In the genomic region with DNA sequence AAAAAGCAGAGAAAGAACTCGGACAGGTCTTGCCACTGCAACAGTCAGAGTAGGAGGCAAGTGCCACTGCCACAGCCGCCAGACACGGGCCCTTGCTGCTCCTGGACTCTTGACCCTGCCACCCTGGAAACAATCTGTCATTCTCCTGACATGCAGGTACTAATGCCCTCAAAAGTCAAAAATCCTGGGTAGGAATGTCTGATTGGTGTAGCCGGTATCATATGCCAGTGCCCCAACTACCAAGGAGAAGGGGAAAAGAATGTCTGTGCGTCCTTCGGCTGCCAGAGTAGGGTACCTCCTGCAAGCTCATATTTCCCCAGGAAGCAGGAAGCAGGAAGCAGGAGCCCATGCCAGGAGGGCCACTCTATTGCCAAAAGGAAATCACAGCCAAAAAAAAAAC, we compare ENCODE assay signal across 22 cellular contexts. TPM values are rescaled to one million over a fixed set of nuclear protein-coding genes. Genes with fewer than 3 reads are reported as not detected.
DNase-seq lines count a peak whose midpoint lies in the region; ATAC-seq and TF ChIP-seq lines count a peak whose summit lies in the region.
"Had no signal": no experiment of that assay in that cellular context is flagged by ENCODE, and none has a peak within 500 bp of the region (broad histone marks: within the 10 kb centered on the region; RNA-seq: fewer than 3 reads in every experiment).

No MANE protein-coding gene starts in this region.

- no peaks in the 10 kb centered on the region for H3K36me3 ChIP-seq in Caco-2 (ENCODE audit: control insufficient read depth, insufficient read depth, low read length)
- H3K36me3 ChIP-seq in mesenchymal stem cell (ENCODE audit: control insufficient read depth in 1 of 2, insufficient read depth in 2 of 2, low read depth in 1 of 2, low read length in 2 of 2): no peaks in the 10 kb centered on the region
- H3K36me3 ChIP-seq: gastrocnemius medialis had no signal

- H2AK5ac ChIP-seq in mesenchymal stem cell (ENCODE audit: low read length, severe bottlenecking): peak overlapping the region; percentile 96

- H3K4me1 Mint-ChIP-seq in Caco-2 (ENCODE audit: low read depth, unreplicated experiment): peaks cover 44% of the 10 kb centered on the region
- peaks cover 15% of the 10 kb centered on the region for H3K4me1 Mint-ChIP-seq in activated CD8-positive, alpha-beta memory T cell treated with anti-CD3 and anti-CD28 coated beads, Interleukin-2, amount 10 ng/mL, durations not matched to agents 7 days and 5 days
- H3K4me1 Mint-ChIP-seq: activated naive CD8-positive, alpha-beta T cell treated with anti-CD3 and anti-CD28 coated beads, Interleukin-2, amount 10 ng/mL, durations not matched to agents 7 days and 5 days; naive B cell; stimulated activated naive B cell treated with anti-CD40 and anti-IgM and Interleukin-4, amounts not matched to agents 10 μg/mL and 1 μg/mL and 100 μg/mL, for 72 hours had no signal

- peak overlapping the region; percentile 85 for H3K27ac Mint-ChIP-seq in Caco-2 (ENCODE audit: unreplicated experiment)
- no peak overlapping the region for H3K27ac Mint-ChIP-seq in activated CD8-positive, alpha-beta memory T cell treated with anti-CD3 and anti-CD28 coated beads, Interleukin-2, amount 10 ng/mL, durations not matched to agents 7 days and 5 days
- H3K27ac Mint-ChIP-seq: activated CD4-positive, alpha-beta memory T cell treated with anti-CD3 and anti-CD28 coated beads, Interleukin-2, amount 10 ng/mL, durations not matched to agents 7 days and 5 days; activated naive CD8-positive, alpha-beta T cell treated with anti-CD3 and anti-CD28 coated beads, Interleukin-2, amount 10 ng/mL, durations not matched to agents 7 days and 5 days; memory B cell; stimulated activated naive B cell treated with anti-CD40 and anti-IgM and Interleukin-4, amounts not matched to agents 10 μg/mL and 1 μg/mL and 100 μg/mL, for 72 hours had no signal

- peaks cover 19% of the 10 kb centered on the region for H3K9me3 Mint-ChIP-seq in Caco-2 (ENCODE audit: unreplicated experiment)
- H3K9me3 Mint-ChIP-seq in activated CD8-positive, alpha-beta memory T cell treated with anti-CD3 and anti-CD28 coated beads, Interleukin-2, amount 10 ng/mL, durations not matched to agents 7 days and 5 days (ENCODE audit: low read depth): peaks cover 6% of the 10 kb centered on the region
- H3K9me3 Mint-ChIP-seq: activated CD4-positive, alpha-beta memory T cell treated with anti-CD3 and anti-CD28 coated beads, Interleukin-2, amount 10 ng/mL, durations not matched to agents 7 days and 5 days; activated naive CD8-positive, alpha-beta T cell treated with anti-CD3 and anti-CD28 coated beads, Interleukin-2, amount 10 ng/mL, durations not matched to agents 7 days and 5 days; memory B cell; stimulated activated naive B cell treated with anti-CD40 and anti-IgM and Interleukin-4, amounts not matched to agents 10 μg/mL and 1 μg/mL and 100 μg/mL, for 72 hours had no signal

- peak overlapping the region; percentile 64 for H2BK120ac ChIP-seq in mesenchymal stem cell (ENCODE audit: low read depth, low read length)

- POLR2A ChIA-PET in Caco-2 (lab: Charles Lee): no interaction called here

- intact Hi-C loops in Caco-2 (cut with micrococcal nuclease; ENCODE audit: unreplicated experiment): no loop called here

- H3K27ac ChIP-seq in mesenchymal stem cell (ENCODE audit: low read length, poor library complexity, severe bottlenecking): no peak overlapping the region
- H3K27ac ChIP-seq: gastrocnemius medialis had no signal

- peaks cover 12% of the 10 kb centered on the region for H3K36me3 Mint-ChIP-seq in Caco-2 (ENCODE audit: insufficient read depth, unreplicated experiment)
- H3K36me3 Mint-ChIP-seq in activated CD8-positive, alpha-beta memory T cell treated with anti-CD3 and anti-CD28 coated beads, Interleukin-2, amount 10 ng/mL, durations not matched to agents 7 days and 5 days: peaks cover 3% of the 10 kb centered on the region
- H3K36me3 Mint-ChIP-seq: activated naive CD8-positive, alpha-beta T cell treated with anti-CD3 and anti-CD28 coated beads, Interleukin-2, amount 10 ng/mL, durations not matched to agents 7 days and 5 days; naive B cell; stimulated activated naive B cell treated with anti-CD40 and anti-IgM and Interleukin-4, amounts not matched to agents 10 μg/mL and 1 μg/mL and 100 μg/mL, for 72 hours had no signal

- H2BK5ac ChIP-seq in mesenchymal stem cell (ENCODE audit: low read depth, low read length, poor library complexity, severe bottlenecking): no peak overlapping the region

- H3K79me1 ChIP-seq in mesenchymal stem cell (replicated peaks; ENCODE audit: low read length, poor library complexity, severe bottlenecking): peaks cover 2% of the 10 kb centered on the region

- peak overlapping the region; percentile 76 for H4K8ac ChIP-seq in mesenchymal stem cell (ENCODE audit: low read length)

- BruUV-seq in Caco-2 (replicated peaks; lab: Mats Ljungman, UMichigan): no TSS peak

- no peak overlapping the region for H3K9ac ChIP-seq in mesenchymal stem cell (ENCODE audit: low read length)

- H3K4ac ChIP-seq in mesenchymal stem cell (ENCODE audit: low read depth in 1 of 2, low read length in 2 of 2): peak overlapping the region; percentile 35 to 89

- H3K18ac ChIP-seq in mesenchymal stem cell (ENCODE audit: low read depth in 1 of 2, low read length in 2 of 2): peak overlapping the region; percentile 64 to 85

- 93% methylated on average over 3 of the region's 6 CpGs for WGBS in mesenchymal stem cell

- H3K4me1 ChIP-seq in Caco-2 (peaks cover 49% of the 10 kb centered on the region), mesenchymal stem cell (ENCODE audit: control insufficient read depth, insufficient read depth, low read depth, low read length) (peaks cover 11% of the 10 kb centered on the region)

- H4K91ac ChIP-seq in mesenchymal stem cell (ENCODE audit: low read length): no peak overlapping the region

- H3K4me3 ChIP-seq in Caco-2 (ENCODE audit: low read depth, low read length): no peak overlapping the region
- H3K4me3 ChIP-seq in LNCaP clone FGC (ENCODE audit: low read depth, low read length): no peak overlapping the region
- no peak overlapping the region for H3K4me3 ChIP-seq in mesenchymal stem cell (ENCODE audit: insufficient read depth in 1 of 2, low read depth in 1 of 2, low read length in 2 of 2)
- H3K4me3 ChIP-seq: gastrocnemius medialis, GM12878 had no signal

- no peak overlapping the region for H3K4me3 Mint-ChIP-seq in Caco-2 (ENCODE audit: unreplicated experiment)
- no peak overlapping the region for H3K4me3 Mint-ChIP-seq in activated CD8-positive, alpha-beta memory T cell treated with anti-CD3 and anti-CD28 coated beads, Interleukin-2, amount 10 ng/mL, durations not matched to agents 7 days and 5 days
- H3K4me3 Mint-ChIP-seq: activated CD4-positive, alpha-beta memory T cell treated with anti-CD3 and anti-CD28 coated beads, Interleukin-2, amount 10 ng/mL, durations not matched to agents 7 days and 5 days; activated naive CD8-positive, alpha-beta T cell treated with anti-CD3 and anti-CD28 coated beads, Interleukin-2, amount 10 ng/mL, durations not matched to agents 7 days and 5 days; memory B cell; naive B cell; stimulated activated naive B cell treated with anti-CD40 and anti-IgM and Interleukin-4, amounts not matched to agents 10 μg/mL and 1 μg/mL and 100 μg/mL, for 72 hours had no signal

- H3K4me2 ChIP-seq in mesenchymal stem cell (ENCODE audit: low read length, poor library complexity, severe bottlenecking): no peak overlapping the region

- DNase-seq in Caco-2 (no peak), LNCaP clone FGC (ENCODE audit: low read depth) (peak; percentile 33), dermis blood vessel endothelial cell (peak; percentile 70), mesenchymal stem cell (no peak), CD1c-positive myeloid dendritic cell (ENCODE audit: extremely low spot score) (no peak)
- no peak for DNase-seq in activated CD8-positive, alpha-beta memory T cell treated with anti-CD3 and anti-CD28 coated beads, Interleukin-2, amount 10 ng/mL, durations not matched to agents 7 days and 5 days
- DNase-seq: ACHN; activated CD4-positive, alpha-beta memory T cell treated with anti-CD3 and anti-CD28 coated beads, Interleukin-2, amount 10 ng/mL, durations not matched to agents 7 days and 5 days; activated effector memory CD4-positive, alpha-beta T cell treated with Interleukin-2 at 50 U/mL for 16 hours; activated naive CD8-positive, alpha-beta T cell treated with anti-CD3 and anti-CD28 coated beads, Interleukin-2, amount 10 ng/mL, durations not matched to agents 7 days and 5 days; gastrocnemius medialis; H7; naive B cell; NCI-H774; OCI-M1; stimulated activated CD4-positive, alpha-beta T cell treated with anti-CD3 and anti-CD28 coated beads, Interleukin-4, amount 100 ng/mL, for 1 hour; stimulated activated naive B cell treated with anti-CD40 and anti-IgM and Interleukin-4, amounts not matched to agents 10 μg/mL and 1 μg/mL and 100 μg/mL, for 72 hours had no signal

- TF ChIP-seq CTCF in Caco-2 (IDR thresholded peaks at IDR 0.05; ENCODE audit: insufficient read depth in 1 of 2, low read depth in 1 of 2, low read length in 1 of 2, severe bottlenecking in 1 of 2, unreplicated experiment in 1 of 2) (no peak), LNCaP clone FGC (IDR thresholded peaks at IDR 0.05; ENCODE audit: control insufficient read depth, extremely low read depth, insufficient read depth) (no peak)

- H3K9me3 ChIP-seq in Caco-2 (peaks cover 17% of the 10 kb centered on the region; the same call in 1 of the 2 replicates), mesenchymal stem cell (ENCODE audit: control insufficient read depth, low read length) (no peaks in the 10 kb centered on the region)
- H3K9me3 ChIP-seq: gastrocnemius medialis had no signal

- peak overlapping the region; percentile 86 to 94 for H2BK12ac ChIP-seq in mesenchymal stem cell (ENCODE audit: low read length in 2 of 2)

- H2AFZ ChIP-seq in mesenchymal stem cell (ENCODE audit: low read depth, low read length): no peak overlapping the region

- no peak overlapping the region for H3K23ac ChIP-seq in mesenchymal stem cell (ENCODE audit: low read length in 2 of 2)

- CTCF ChIA-PET in Caco-2 (lab: Charles Lee): no interaction called here
- CTCF ChIA-PET in activated CD8-positive, alpha-beta memory T cell treated with anti-CD3 and anti-CD28 coated beads, Interleukin-2, amount 10 ng/mL, durations not matched to agents 7 days and 5 days (lab: Charles Lee): interaction anchor here (3.9 kb wide), 1 partner anchor 14 kb away, joined by 15 read pairs; no protein-coding TSS in a partner anchor

- peak overlapping the region in 1 of 2 experiments; percentile 79 for H3K14ac ChIP-seq in mesenchymal stem cell (ENCODE audit: low read length in 2 of 2)

- H3K27me3 Mint-ChIP-seq in Caco-2 (ENCODE audit: insufficient read depth, unreplicated experiment): no peaks in the 10 kb centered on the region
- peaks cover 5% of the 10 kb centered on the region for H3K27me3 Mint-ChIP-seq in activated CD8-positive, alpha-beta memory T cell treated with anti-CD3 and anti-CD28 coated beads, Interleukin-2, amount 10 ng/mL, durations not matched to agents 7 days and 5 days

- ATAC-seq in activated CD8-positive, alpha-beta memory T cell treated with anti-CD3 and anti-CD28 coated beads, Interleukin-2, amount 10 ng/mL, durations not matched to agents 7 days and 5 days: no peak
- ATAC-seq in GM18907 (IDR thresholded peaks at IDR 0.05; ENCODE audit: unreplicated experiment): no peak
- ATAC-seq in HG03354 (IDR thresholded peaks at IDR 0.05; ENCODE audit: poor library complexity, severe bottlenecking, unreplicated experiment): no peak
- ATAC-seq: activated CD4-positive, CD25-positive, alpha-beta regulatory T cell treated with anti-CD3 and anti-CD28 coated beads, Interleukin-2, amount 50 U/mL, for 24 hours; gastrocnemius medialis; GM12878; stimulated activated naive B cell treated with anti-CD40 and anti-IgM and Interleukin-4, amounts not matched to agents 10 μg/mL and 1 μg/mL and 100 μg/mL, for 72 hours had no signal

- no peak overlapping the region for H2BK15ac ChIP-seq in mesenchymal stem cell (ENCODE audit: low read depth, poor library complexity, severe bottlenecking)

- H3K27me3 ChIP-seq in Caco-2 (replicated peaks; ENCODE audit: control insufficient read depth, insufficient read depth, low read length) (no peaks in the 10 kb centered on the region), mesenchymal stem cell (ENCODE audit: control insufficient read depth in 1 of 2, insufficient read depth in 1 of 2, low read length in 2 of 2) (no peaks in the 10 kb centered on the region)
- H3K27me3 ChIP-seq: gastrocnemius medialis had no signal

RNA-seq across cellular contexts. Expression of gene F2RL1, which starts 30.5 kb away (rescaled TPM):
- 50.0 and 51.8 TPM in 2 replicates for total RNA-seq in Caco-2 (2022)
- 24.0 and 30.0 TPM in 2 replicates for total RNA-seq in dermis blood vessel endothelial cell
- polyA plus RNA-seq in mesenchymal stem cell (2013, experiment 1 of 2): 51.1 TPM
- 51.8 TPM for polyA plus RNA-seq in mesenchymal stem cell (2013, experiment 2 of 2)
- under 1 TPM; 0.47 to 0.82 TPM for total RNA-seq in activated CD8-positive, alpha-beta memory T cell treated with anti-CD3 and anti-CD28 coated beads, Interleukin-2, amount 10 ng/mL, durations not matched to agents 7 days and 5 days

Comparison
In these comparisons a context has a peak if more than half of its experiments do, and no peak if none do; other contexts are left out.
1. DNase-seq: peak in LNCaP clone FGC (single experiment) and dermis blood vessel endothelial cell (single experiment); none in Caco-2 (0 of 2), mesenchymal stem cell (single experiment), activated CD8-positive, alpha-beta memory T cell treated with anti-CD3 and anti-CD28 coated beads, Interleukin-2, amount 10 ng/mL, durations not matched to agents 7 days and 5 days (single experiment) and CD1c-positive myeloid dendritic cell (single experiment).
2. RNA of gene F2RL1, which starts 30.5 kb away (total RNA-seq): 50.0 to 51.8 TPM in Caco-2 and 24.0 to 30.0 TPM in dermis blood vessel endothelial cell; 0.47 to 0.82 TPM in activated CD8-positive, alpha-beta memory T cell treated with anti-CD3 and anti-CD28 coated beads, Interleukin-2, amount 10 ng/mL, durations not matched to agents 7 days and 5 days; every median in the first group is over 10 times any median in the second.